In genomic region chr18:60259052-60259681, GRCh38 we compare ENCODE assay signal across 15 cellular contexts.
DNase-seq lines count a peak whose midpoint lies in the region; ATAC-seq and TF ChIP-seq lines count a peak whose summit lies in the region.
"Had no signal": no experiment of that assay in that cellular context is flagged by ENCODE, and none has a peak within 500 bp of the region (broad histone marks: within the 10 kb centered on the region; RNA-seq: fewer than 3 reads in every experiment).

No MANE protein-coding gene starts in this region.

- H3K4me2 ChIP-seq in Karpas-422 (ENCODE audit: low read depth, low read length, poor library complexity, severe bottlenecking): no peak overlapping the region

- H3K9ac ChIP-seq in Karpas-422 (ENCODE audit: low read length): no peak overlapping the region

- H3K4me3 ChIP-seq in NB4 (ENCODE audit: low read depth, low read length) (no peak overlapping the region), epithelial cell of esophagus (ENCODE audit: low read length) (no peak overlapping the region), Karpas-422 (ENCODE audit: low read length) (no peak overlapping the region)
- H3K4me3 ChIP-seq: cardiac muscle cell, gastroesophageal sphincter, SK-N-MC, skin epidermis had no signal

- no peaks in the 10 kb centered on the region for H3K79me2 ChIP-seq in Karpas-422 (ENCODE audit: low read length)

- H3K27me3 ChIP-seq in Karpas-422 (ENCODE audit: low read length): no peaks in the 10 kb centered on the region
- H3K27me3 ChIP-seq: cardiac muscle cell, gastroesophageal sphincter had no signal

- peaks cover 13% of the 10 kb centered on the region; the same call in 1 of the 2 replicates for H3K9me3 ChIP-seq in Karpas-422 (ENCODE audit: low read length)
- H3K9me3 ChIP-seq: gastroesophageal sphincter had no signal

- no peaks in the 10 kb centered on the region for H4K20me1 ChIP-seq in Karpas-422 (ENCODE audit: insufficient read depth, low read depth, low read length)

- no peaks in the 10 kb centered on the region for H3K9me2 ChIP-seq in Karpas-422 (replicated peaks; ENCODE audit: insufficient read depth, low read length)

- ATAC-seq in HG02623 (IDR thresholded peaks at IDR 0.05; ENCODE audit: unreplicated experiment): peak; percentile 93
- ATAC-seq in esophagus mucosa: no peak
- ATAC-seq: gastroesophageal sphincter; stimulated activated naive CD8-positive, alpha-beta T cell treated with anti-CD3 and anti-CD28 coated beads, Interleukin-15, amount 100 ng/mL, for 72 hours had no signal

- TF ChIP-seq POLR2A in NB4 (IDR thresholded peaks at IDR 0.05; ENCODE audit: extremely low read depth, insufficient read length): no peak

- no peaks in the 10 kb centered on the region for H3K36me3 ChIP-seq in Karpas-422 (ENCODE audit: insufficient read depth, low read length)
- H3K36me3 ChIP-seq: cardiac muscle cell, gastroesophageal sphincter had no signal

- no peak for TF ChIP-seq CTCF in NB4 (IDR thresholded peaks at IDR 0.05; ENCODE audit: low read depth, low read length)
- TF ChIP-seq CTCF in epithelial cell of esophagus (IDR thresholded peaks at IDR 0.05; ENCODE audit: insufficient read depth, low read depth, low read length, missing control alignments): no peak

- no peak overlapping the region for H2AFZ ChIP-seq in Karpas-422 (ENCODE audit: low read length)

- DNase-seq in EL (peak; percentile 7), NB4 (ENCODE audit: low read depth) (peak; percentile 44), epithelial cell of esophagus (ENCODE audit: low read depth) (peak; percentile 11), Karpas-422 (no peak), RPMI8226 (no peak)
- DNase-seq in activated effector memory CD4-positive, alpha-beta T cell treated with Interleukin-2 at 50 U/mL for 16 hours: no peak
- DNase-seq: NCI-H1436 treated with DMSO at 0.1 percent for 48 hours; stimulated activated naive CD8-positive, alpha-beta T cell treated with anti-CD3 and anti-CD28 coated beads, Interleukin-15, amount 100 ng/mL, for 72 hours had no signal

- no peaks in the 10 kb centered on the region for H3K4me1 ChIP-seq in Karpas-422 (ENCODE audit: low read length)
- H3K4me1 ChIP-seq: gastroesophageal sphincter had no signal

- no peak overlapping the region for H3K27ac ChIP-seq in Karpas-422 (ENCODE audit: low read length)
- H3K27ac ChIP-seq: C4-2B, cardiac muscle cell, gastroesophageal sphincter, SK-N-MC, skin epidermis had no signal

Comparison
In these comparisons a context has a peak if more than half of its experiments do, and no peak if none do; other contexts are left out.
1. DNase-seq: peak in EL (single experiment), NB4 (single experiment) and epithelial cell of esophagus (single experiment); none in Karpas-422 (single experiment), RPMI8226 (single experiment) and activated effector memory CD4-positive, alpha-beta T cell treated with Interleukin-2 at 50 U/mL for 16 hours (single experiment).